In genomic region chr2:66364495-66364992, GRCh38 we compare ENCODE assay signal across 14 cellular contexts.
DNase-seq lines count a peak whose midpoint lies in the region; ATAC-seq and TF ChIP-seq lines count a peak whose summit lies in the region.
"Had no signal": no experiment of that assay in that cellular context is flagged by ENCODE, and none has a peak within 500 bp of the region (broad histone marks: within the 10 kb centered on the region; RNA-seq: fewer than 3 reads in every experiment).

No MANE protein-coding gene starts in this region.

- POLR2A ChIA-PET in RWPE1 (lab: Yijun Ruan, JAX; ENCODE audit: low non-redundant PET): no interaction called here

- CTCF ChIA-PET in RWPE1 (lab: Yijun Ruan, JAX): no interaction called here

- ATAC-seq in HG02840 (IDR thresholded peaks at IDR 0.05; ENCODE audit: low FRiP score, unreplicated experiment): no peak
- ATAC-seq: activated CD4-positive, CD25-positive, alpha-beta regulatory T cell treated with anti-CD3 and anti-CD28 coated beads, Interleukin-2, amount 50 U/mL, for 24 hours; left colon had no signal

- TF ChIP-seq CTCF in RWPE1 (conservative IDR thresholded peaks at IDR 0.05; ENCODE audit: low read depth) (no peak), coronary artery (IDR thresholded peaks at IDR 0.05) (no peak)

- DNase-seq in ELR (ENCODE audit: low read depth) (peak; percentile 73), RWPE1 (ENCODE audit: low spot score) (peak; percentile 53), fibroblast of the conjunctiva (ENCODE audit: low read depth) (peak; percentile 36), pons (ENCODE audit: low spot score) (peak; percentile 6), islet precursor cell (no peak), hepatic stellate cell (ENCODE audit: low spot score) (no peak), coronary artery (ENCODE audit: low spot score) (no peak)
- DNase-seq: activated naive CD4-positive, alpha-beta T cell; Caco-2; NCI-H1105 treated with DMSO at 0.1 percent for 48 hours; retina had no signal

- H3K27ac ChIP-seq in RWPE1 (no peak overlapping the region), coronary artery (no peak overlapping the region)

- H3K4me3 ChIP-seq in coronary artery: no peak overlapping the region

Comparison
In these comparisons a context has a peak if more than half of its experiments do, and no peak if none do; other contexts are left out.
1. DNase-seq: peak in ELR (single experiment), RWPE1 (single experiment), fibroblast of the conjunctiva (single experiment) and pons (single experiment); none in islet precursor cell (single experiment), hepatic stellate cell (single experiment) and coronary artery (single experiment).